In the genomic region with DNA sequence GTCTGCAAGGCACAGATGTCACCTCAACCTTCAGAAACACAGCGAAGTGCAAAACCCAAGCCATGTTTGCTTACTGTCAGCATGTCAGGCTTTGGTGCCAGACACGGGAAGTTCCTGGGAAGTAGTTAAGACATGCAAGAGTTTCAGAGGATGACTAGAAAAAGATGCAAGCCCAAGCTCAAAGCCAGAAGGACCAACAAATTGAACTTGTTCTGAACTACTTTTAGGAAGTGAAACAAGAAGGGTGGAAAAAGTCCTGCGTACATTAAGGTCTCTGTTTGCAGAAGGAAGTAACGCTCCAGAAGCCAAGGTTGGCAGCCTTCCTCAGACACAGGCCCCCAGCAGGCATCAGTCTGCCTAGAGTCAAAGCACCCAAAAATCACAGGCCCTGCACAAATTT, we compare ENCODE assay signal across 10 cellular contexts. TPM values are rescaled to one million over a fixed set of nuclear protein-coding genes. Genes with fewer than 3 reads are reported as not detected.
A peak's percentile ranks its signal among the peaks of the same experiment; 100 is the strongest.
DNase-seq lines count a peak whose midpoint lies in the region; ATAC-seq and TF ChIP-seq lines count a peak whose summit lies in the region.
"Had no signal": no experiment of that assay in that cellular context is flagged by ENCODE, and none has a peak within 500 bp of the region (broad histone marks: within the 10 kb centered on the region; RNA-seq: fewer than 3 reads in every experiment).

No MANE protein-coding gene starts in this region.

- H3K27me3 ChIP-seq in Loucy (ENCODE audit: insufficient read depth, low read length, poor library complexity, severe bottlenecking) = no peaks in the 10 kb centered on the region
- no peaks in the 10 kb centered on the region for H3K27me3 ChIP-seq in colonic mucosa
- H3K27me3 ChIP-seq in skeletal muscle tissue (ENCODE audit: control insufficient read depth in 3 of 3, insufficient read depth in 3 of 3, low read length in 3 of 3) = no peaks in the 10 kb centered on the region
- no peaks in the 10 kb centered on the region for H3K27me3 ChIP-seq in WERI-Rb-1 (ENCODE audit: insufficient read depth, low read depth, severe bottlenecking)

- peak; percentile 40 for DNase-seq in GM13977 (ENCODE audit: low spot score)
- no peak for DNase-seq in colonic mucosa
- no peak for DNase-seq in WERI-Rb-1
- DNase-seq in NCI-H1105 (lab: John Stamatoyannopoulos, UW) = no peak
- no peak for DNase-seq in activated CD4-positive, alpha-beta T cell treated with anti-CD3 and anti-CD28 coated beads, Interleukin-2, amount 50 U/mL, for 4 hours
- DNase-seq: NCI-H524 had no signal

- peak overlapping the region; percentile 88 for H3K4me2 ChIP-seq in Loucy (ENCODE audit: low read depth, low read length, poor library complexity, severe bottlenecking)

- H3K9ac ChIP-seq in Loucy (ENCODE audit: low read depth, low read length, poor library complexity, severe bottlenecking) (peak overlapping the region; percentile 11), colonic mucosa (ENCODE audit: low read depth in 2 of 2, low read length in 2 of 2) (peak overlapping the region; percentile 8 to 48), skeletal muscle tissue (ENCODE audit: low read depth in 1 of 3, low read length in 3 of 3) (peak overlapping the region in 2 of 3 donors; percentile 1 to 26)

- H2AFZ ChIP-seq in Loucy (ENCODE audit: low read length) = no peak overlapping the region

- H3K79me2 ChIP-seq in Loucy (ENCODE audit: insufficient read depth, low read length) = peaks cover 68% of the 10 kb centered on the region

- ATAC-seq in GM21423 (IDR thresholded peaks at IDR 0.05; ENCODE audit: unreplicated experiment) = no peak

- H3F3A ChIP-seq in Loucy (ENCODE audit: low read depth) = no peaks in the 10 kb centered on the region

- H3K4me3 ChIP-seq in Loucy (ENCODE audit: low read length, poor library complexity, severe bottlenecking) = peak overlapping the region; percentile 21
- no peak overlapping the region for H3K4me3 ChIP-seq in colonic mucosa
- H3K4me3 ChIP-seq in skeletal muscle tissue (ENCODE audit: low read length in 3 of 3) = no peak overlapping the region
- H3K4me3 ChIP-seq in WERI-Rb-1 (ENCODE audit: low read depth, low read length) = no peak overlapping the region

- H3K27ac ChIP-seq in colonic mucosa (peak overlapping the region; percentile 49), skeletal muscle tissue (ENCODE audit: low read depth, low read length) (peak overlapping the region; percentile 3), WERI-Rb-1 (no peak overlapping the region)

- H4K20me1 ChIP-seq in Loucy (ENCODE audit: insufficient read depth, low read length, poor library complexity, severe bottlenecking) = peaks cover 9% of the 10 kb centered on the region

- TF ChIP-seq CTCF in GM13977 (IDR thresholded peaks at IDR 0.05; ENCODE audit: extremely low read depth, insufficient read depth, missing control alignments) = no peak
- no peak for TF ChIP-seq CTCF in Loucy (conservative IDR thresholded peaks at IDR 0.05; ENCODE audit: low read length)
- no peak for TF ChIP-seq CTCF in colonic mucosa (IDR thresholded peaks at IDR 0.05)
- TF ChIP-seq CTCF in WERI-Rb-1 (IDR thresholded peaks at IDR 0.05; ENCODE audit: low read depth, low read length) = no peak

- H3K36me3 ChIP-seq in Loucy (ENCODE audit: insufficient read depth, low read length) (no peaks in the 10 kb centered on the region), colonic mucosa (no peaks in the 10 kb centered on the region), skeletal muscle tissue (ENCODE audit: control insufficient read depth in 3 of 3, insufficient read depth in 3 of 3, low read length in 3 of 3) (peaks cover 5 to 10% (median 8%) of the 10 kb centered on the region in 3 donors), WERI-Rb-1 (peaks cover 23% of the 10 kb centered on the region)

- no peaks in the 10 kb centered on the region for H3K9me2 ChIP-seq in Loucy (replicated peaks; ENCODE audit: low read depth, low read length)

- H3K4me1 ChIP-seq in Loucy (ENCODE audit: insufficient read depth, low read length, poor library complexity, severe bottlenecking) = peaks cover 58% of the 10 kb centered on the region
- peaks cover 30% of the 10 kb centered on the region for H3K4me1 ChIP-seq in colonic mucosa
- H3K4me1 ChIP-seq in skeletal muscle tissue (ENCODE audit: control insufficient read depth in 3 of 3, insufficient read depth in 3 of 3, low read length in 3 of 3) = peaks cover 21 to 38% (median 23%) of the 10 kb centered on the region in 3 donors

- intact Hi-C loops in colonic mucosa (cut with DNase I) = no loop called here

- in situ Hi-C loops in GM13977 (cut with MboI; ENCODE audit: low pct_unique_long_range_greater_than_20kb, low sequenced_read_pairs, unreplicated experiment) = no loop called here

- H3K9me3 ChIP-seq in Loucy (ENCODE audit: insufficient read depth, low read depth, low read length) (no peaks in the 10 kb centered on the region), colonic mucosa (no peaks in the 10 kb centered on the region), skeletal muscle tissue (ENCODE audit: control insufficient read depth in 3 of 3, low read length in 3 of 3) (no peaks in the 10 kb centered on the region), WERI-Rb-1 (ENCODE audit: severe bottlenecking) (no peaks in the 10 kb centered on the region)

RNA-seq across cellular contexts. Expression of a gene that starts 2.6 kb away (rescaled TPM):
- total RNA-seq in colonic mucosa = 100 to 1,000 TPM in 1 of 2 donors, 10 to 100 TPM in 1; 90.4 to 120 TPM
- 23.0 TPM for total RNA-seq in skeletal muscle tissue

RNA-seq across cellular contexts. Expression of a gene that starts 52.6 kb away (rescaled TPM):
- total RNA-seq in colonic mucosa (not detected), skeletal muscle tissue (not detected)
- total RNA-seq: fibroblast of lung had no signal
